Comparison of ENCODE assay signal across 8 cellular contexts in genomic region chrX:80648023-80648422, GRCh38.
DNase-seq lines count a peak whose midpoint lies in the region; ATAC-seq and TF ChIP-seq lines count a peak whose summit lies in the region.

No MANE protein-coding gene starts in this region.

- peaks cover 8% of the 10 kb centered on the region for H3K9me3 ChIP-seq in neural progenitor cell (ENCODE audit: low read depth)

- no peaks in the 10 kb centered on the region for H3K4me1 ChIP-seq in neural progenitor cell

- intact Hi-C loops in dorsolateral prefrontal cortex (cut with DNase I), result no loop called here

- H3K4me3 ChIP-seq in dorsolateral prefrontal cortex (no peak overlapping the region), neural progenitor cell (no peak overlapping the region)

- H3K4me2 ChIP-seq in neural progenitor cell, result no peak overlapping the region

- no peaks in the 10 kb centered on the region for H3K4me1 Mint-ChIP-seq in neural progenitor cell

- no peak overlapping the region for H2AFZ ChIP-seq in neural progenitor cell (replicated peaks)

- no peaks in the 10 kb centered on the region for H3F3A ChIP-seq in neural progenitor cell (ENCODE audit: low read depth)

- TF ChIP-seq CTCF in GM10266 (IDR thresholded peaks at IDR 0.05; ENCODE audit: control insufficient read depth, insufficient read depth, low read depth, missing control alignments), result peak; percentile 32
- TF ChIP-seq CTCF in dorsolateral prefrontal cortex (IDR thresholded peaks at IDR 0.05 in 54 of 56, conservative IDR thresholded peaks at IDR 0.05 in 2 of 56; ENCODE audit: low read depth in 1 of 56, partially characterized antibody in 56 of 56), result peak in 43 of 56 donors; percentile 7 to 55 (median 32)
- peak; percentile 58 for TF ChIP-seq CTCF in neural progenitor cell (IDR thresholded peaks at IDR 0.05)

- ATAC-seq in HG02642 (IDR thresholded peaks at IDR 0.05; ENCODE audit: poor library complexity, unreplicated experiment), result no peak

- H3K9me3 Mint-ChIP-seq in neural progenitor cell, result no peaks in the 10 kb centered on the region

- no peak overlapping the region for H3K9ac ChIP-seq in neural progenitor cell

- H3K27me3 Mint-ChIP-seq in neural progenitor cell (ENCODE audit: insufficient read depth, low read depth), result no peaks in the 10 kb centered on the region

- no peak overlapping the region for H3K4me3 Mint-ChIP-seq in neural progenitor cell

- H3K27me3 ChIP-seq in dorsolateral prefrontal cortex (peaks cover 0 to 48% (median 4%) of the 10 kb centered on the region in 45 donors), neural progenitor cell (no peaks in the 10 kb centered on the region)

- no peaks in the 10 kb centered on the region for H3K36me3 Mint-ChIP-seq in neural progenitor cell

- no peak for DNase-seq in GM10266 (ENCODE audit: extremely low spot score)
- peak; percentile 5 for DNase-seq in NCI-H1694 treated with DMSO at 0.1 percent for 48 hours (lab: John Stamatoyannopoulos, UW)
- DNase-seq in dorsolateral prefrontal cortex, result no peak
- peak; percentile 4 for DNase-seq in neural progenitor cell (ENCODE audit: low spot score)
- DNase-seq in activated CD8-positive, alpha-beta memory T cell treated with anti-CD3 and anti-CD28 coated beads, Interleukin-2, amount 50 U/mL, for 4 hours, result no peak
- DNase-seq in stimulated activated CD8-positive, alpha-beta memory T cell treated with anti-CD3 and anti-CD28 coated beads, Interleukin-4, amount 100 ng/mL, for 48 hours, result no peak
- no peak for DNase-seq in NCI-H524 (lab: John Stamatoyannopoulos, UW)

- no peaks in the 10 kb centered on the region for H3K79me2 ChIP-seq in neural progenitor cell (ENCODE audit: low read depth)

- H3K27ac ChIP-seq in dorsolateral prefrontal cortex (no peak overlapping the region), neural progenitor cell (no peak overlapping the region)

- H3K36me3 ChIP-seq in neural progenitor cell, result no peaks in the 10 kb centered on the region

- no peak overlapping the region for H3K27ac Mint-ChIP-seq in neural progenitor cell

- no peaks in the 10 kb centered on the region for H4K20me1 ChIP-seq in neural progenitor cell (ENCODE audit: low read depth)

Comparison
In these comparisons a context has a peak if more than half of its experiments do, and no peak if none do; other contexts are left out.
1. DNase-seq: peak in NCI-H1694 treated with DMSO at 0.1 percent for 48 hours (single experiment) and neural progenitor cell (single experiment); none in GM10266 (single experiment), dorsolateral prefrontal cortex (0 of 10), activated CD8-positive, alpha-beta memory T cell treated with anti-CD3 and anti-CD28 coated beads, Interleukin-2, amount 50 U/mL, for 4 hours (single experiment), stimulated activated CD8-positive, alpha-beta memory T cell treated with anti-CD3 and anti-CD28 coated beads, Interleukin-4, amount 100 ng/mL, for 48 hours (single experiment) and NCI-H524 (0 of 2).
2. Peak in every context shown above with its lines, with median percentiles within 50 percentile points of each other: CTCF ChIP-seq.